26 cellular contexts compared by ENCODE assay signal in the genomic region with DNA sequence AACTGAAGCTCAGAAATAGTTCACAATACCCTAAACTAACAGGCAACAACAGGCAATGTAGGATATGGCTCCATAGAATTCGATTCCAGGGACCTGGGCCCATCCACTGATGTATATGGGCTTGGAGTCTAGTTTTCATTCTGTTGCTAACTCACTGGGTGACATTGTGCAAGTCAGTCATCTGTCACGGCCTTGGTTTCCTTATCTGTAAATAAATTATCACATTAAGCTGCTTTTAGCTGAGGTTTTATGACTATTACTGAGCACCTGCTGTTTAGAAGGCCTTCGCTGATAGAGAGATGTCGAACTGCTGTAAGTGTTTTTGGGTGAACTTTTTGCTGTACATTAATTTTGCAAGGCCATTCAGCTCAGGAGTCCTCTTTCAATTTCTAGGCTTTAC.
"Had no signal": no experiment of that assay in that cellular context is flagged by ENCODE, and none has a peak within 500 bp of the region (broad histone marks: within the 10 kb centered on the region; RNA-seq: fewer than 3 reads in every experiment).

No MANE protein-coding gene starts in this region.

- H3K4me2 ChIP-seq: neural progenitor cell had no signal

- ATAC-seq: natural killer cell; right lobe of liver; stimulated activated naive CD8-positive, alpha-beta T cell treated with anti-CD3 and anti-CD28 coated beads, Interleukin-15, Interleukin-2, amounts not matched to agents 100 U/mL and 50 U/mL, for 24 hours; upper lobe of right lung had no signal

- H3K9ac ChIP-seq: neural progenitor cell had no signal

- H3K4me1 ChIP-seq: left ventricle myocardium inferior, right atrium auricular region, right lobe of liver, testis, tibial artery, upper lobe of right lung had no signal

- H3K27me3 ChIP-seq: neural progenitor cell, neutrophil, right atrium auricular region, right lobe of liver, stomach, testis, upper lobe of right lung had no signal

- FAIRE-seq: urothelium cell line had no signal

- H3K4me3 ChIP-seq: left ventricle myocardium inferior, lung, neural progenitor cell, right atrium auricular region, right lobe of liver, stomach, testis, tibial artery, upper lobe of right lung had no signal

- H3K27ac ChIP-seq: left ventricle myocardium inferior, neural progenitor cell, neutrophil, right atrium auricular region, right lobe of liver, stomach, testis, tibial artery, upper lobe of right lung had no signal

- H3K9me3 ChIP-seq: neutrophil, right atrium auricular region, right lobe of liver, stomach, testis, upper lobe of right lung had no signal

- DNase-seq: hypothalamus; immature natural killer cell; islet precursor cell; left ventricle myocardium inferior; mesendoderm; naive B cell; natural killer cell; nephron progenitor cell; occipital lobe; right lobe of liver; stimulated activated CD4-positive, alpha-beta T cell treated with anti-CD3 and anti-CD28 coated beads, Interleukin-12 subunit alpha, Interleukin-12 subunit beta, amount 100 ng/mL, for 4 hours; stimulated activated CD4-positive, alpha-beta T cell treated with anti-CD3 and anti-CD28 coated beads, Interleukin-15, amount 100 ng/mL, for 24 hours; stimulated activated CD4-positive, alpha-beta T cell treated with anti-CD3 and anti-CD28 coated beads, Interleukin-2, amount 100 ng/mL, for 24 hours; stimulated activated CD4-positive, alpha-beta T cell treated with anti-CD3 and anti-CD28 coated beads, Interleukin-4, amount 100 ng/mL, for 1 hour; stimulated activated naive B cell treated with anti-CD40 and anti-IgM and Interleukin-4, amounts not matched to agents 10 μg/mL and 1 μg/mL and 100 μg/mL, for 72 hours; stimulated activated naive CD8-positive, alpha-beta T cell treated with anti-CD3 and anti-CD28 coated beads, Interleukin-15, Interleukin-2, amounts not matched to agents 100 U/mL and 50 U/mL, for 24 hours; stomach; testis; tibial artery; trophoblast cell; upper lobe of right lung had no signal

- H3K36me3 ChIP-seq: left ventricle myocardium inferior, neural progenitor cell, neutrophil, right atrium auricular region, right lobe of liver, stomach, tibial artery, upper lobe of right lung had no signal
